Comparison of ENCODE assay signal across 8 cellular contexts in the genomic region with DNA sequence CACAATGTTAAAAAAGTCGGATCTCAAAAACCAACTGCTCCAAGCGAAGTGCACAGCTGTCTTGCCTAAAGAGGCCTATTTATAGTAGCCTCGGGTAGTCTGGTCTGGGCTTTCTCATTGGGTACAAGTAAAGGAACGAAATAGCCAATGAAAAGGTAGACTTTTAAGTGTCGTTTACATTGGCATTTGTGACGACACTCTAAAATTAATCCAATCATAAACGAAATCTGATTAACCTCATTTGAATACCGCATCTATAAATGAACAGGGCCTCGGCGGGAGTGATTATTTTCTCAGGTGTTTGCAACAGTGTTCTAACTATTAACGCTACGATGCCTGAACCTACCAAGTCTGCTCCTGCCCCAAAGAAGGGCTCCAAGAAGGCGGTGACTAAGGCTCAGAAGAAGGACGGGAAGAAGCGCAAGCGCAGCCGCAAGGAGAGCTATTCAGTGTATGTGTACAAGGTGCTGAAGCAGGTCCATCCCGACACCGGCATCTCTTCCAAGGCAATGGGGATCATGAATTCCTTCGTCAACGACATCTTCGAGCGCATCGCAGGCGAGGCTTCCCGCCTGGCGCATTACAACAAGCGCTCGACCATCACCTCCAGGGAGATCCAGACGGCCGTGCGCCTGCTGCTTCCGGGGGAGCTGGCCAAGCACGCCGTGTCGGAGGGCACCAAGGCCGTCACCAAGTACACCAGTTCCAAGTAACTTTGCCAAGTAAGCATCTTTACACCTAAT.
DNase-seq lines count a peak whose midpoint lies in the region; TF ChIP-seq lines count a peak whose summit lies in the region.

No MANE protein-coding gene starts in this region.

- peak in 2 of 4 donors; percentile 98 to 99 for TF ChIP-seq POLR2A in stomach (IDR thresholded peaks at IDR 0.05)

- H3K27me3 ChIP-seq in H7 (ENCODE audit: control insufficient read depth, insufficient read depth, low read length) (no peaks in the 10 kb centered on the region), neural cell (ENCODE audit: insufficient read depth, low read depth, low read length) (no peaks in the 10 kb centered on the region), stomach (no peaks in the 10 kb centered on the region)

- peaks cover 31% of the 10 kb centered on the region for H4K20me1 ChIP-seq in neural cell (ENCODE audit: insufficient read depth)

- no peaks in the 10 kb centered on the region for H3K9me2 ChIP-seq in neural cell (ENCODE audit: insufficient read depth, low read length)

- H3K36me3 ChIP-seq in H7 (replicated peaks; ENCODE audit: control insufficient read depth, insufficient read depth, low read length) (no peaks in the 10 kb centered on the region), neural cell (ENCODE audit: insufficient read depth, low read length) (no peaks in the 10 kb centered on the region), stomach (no peaks in the 10 kb centered on the region)

- H3K9me3 ChIP-seq in neural cell (ENCODE audit: low read length) (no peaks in the 10 kb centered on the region), stomach (no peaks in the 10 kb centered on the region)

- TF ChIP-seq RAD21 in neural cell (conservative IDR thresholded peaks at IDR 0.05), result peak; percentile 40

- WGBS in stomach, 5 donors, result 0 to 1% (median 0%) methylated on average over 35 to 37 of the region's 37 CpGs

- peak; percentile 96 for DNase-seq in ELF-1 (ENCODE audit: low read depth, low spot score)
- DNase-seq in H7, result peak; percentile 87
- DNase-seq in M059J (ENCODE audit: low read depth), result peak; percentile 99
- DNase-seq in SHP77 (lab: John Stamatoyannopoulos, UW), result peak; percentile 95 to 96
- peak; percentile 72 for DNase-seq in activated gamma-delta T cell treated with anti-CD3 and anti-CD28 coated beads, Interleukin-2, amount 50 U/mL, for 16 hours (ENCODE audit: low read depth)
- peak; percentile 93 to 95 for DNase-seq in foreskin fibroblast
- DNase-seq in stomach, result peak; percentile 86

- intact Hi-C loops in stomach (cut with DNase I; ENCODE audit: low total_unique reads), result no loop called here

- H3K4me2 ChIP-seq in neural cell (ENCODE audit: low read length), result peak overlapping the region; percentile 56

- peak overlapping the region; percentile 90 for H3K4me3 ChIP-seq in H7 (ENCODE audit: insufficient read depth, low read depth, low read length)
- H3K4me3 ChIP-seq in foreskin fibroblast (ENCODE audit: low read depth in 1 of 2, low read length in 2 of 2), result peak overlapping the region; percentile 72 to 81
- peak overlapping the region; percentile 74 for H3K4me3 ChIP-seq in neural cell (ENCODE audit: low read length)
- peak overlapping the region; percentile 51 to 90 (median 67) for H3K4me3 ChIP-seq in stomach

- peaks cover 14 to 46% (median 29%) of the 10 kb centered on the region in 4 donors for H3K4me1 ChIP-seq in stomach

- H3K27ac ChIP-seq in neural cell (ENCODE audit: low read length), result peak overlapping the region; percentile 88
- H3K27ac ChIP-seq in stomach, result peak overlapping the region; percentile 95 to 100 (median 97)

- H3F3A ChIP-seq in neural cell (ENCODE audit: insufficient read depth, low read length, poor library complexity, severe bottlenecking), result peaks cover 6% of the 10 kb centered on the region

- no peak overlapping the region for H2AFZ ChIP-seq in neural cell (ENCODE audit: low read depth, low read length)

- TF ChIP-seq EP300 in neural cell (conservative IDR thresholded peaks at IDR 0.05; ENCODE audit: poor library complexity, severe bottlenecking), result peak; percentile 58
- TF ChIP-seq EP300 in stomach (IDR thresholded peaks at IDR 0.05), result no peak

- H3K79me2 ChIP-seq in neural cell (replicated peaks; ENCODE audit: insufficient read depth, low read length), result peaks cover 48% of the 10 kb centered on the region

- H3K9ac ChIP-seq in neural cell (ENCODE audit: low read length), result peak overlapping the region; percentile 86

- TF ChIP-seq CTCF in foreskin fibroblast (IDR thresholded peaks at IDR 0.05; ENCODE audit: low read depth, low read length), result no peak
- peak; percentile 13 for TF ChIP-seq CTCF in neural cell (IDR thresholded peaks at IDR 0.05; ENCODE audit: poor library complexity, severe bottlenecking)
- no peak for TF ChIP-seq CTCF in stomach (IDR thresholded peaks at IDR 0.05)

TF ChIP-seq in neural cell, 6 proteins besides CTCF, POLR2A, EP300 and RAD21:
- TF ChIP-seq, protein P1, sequence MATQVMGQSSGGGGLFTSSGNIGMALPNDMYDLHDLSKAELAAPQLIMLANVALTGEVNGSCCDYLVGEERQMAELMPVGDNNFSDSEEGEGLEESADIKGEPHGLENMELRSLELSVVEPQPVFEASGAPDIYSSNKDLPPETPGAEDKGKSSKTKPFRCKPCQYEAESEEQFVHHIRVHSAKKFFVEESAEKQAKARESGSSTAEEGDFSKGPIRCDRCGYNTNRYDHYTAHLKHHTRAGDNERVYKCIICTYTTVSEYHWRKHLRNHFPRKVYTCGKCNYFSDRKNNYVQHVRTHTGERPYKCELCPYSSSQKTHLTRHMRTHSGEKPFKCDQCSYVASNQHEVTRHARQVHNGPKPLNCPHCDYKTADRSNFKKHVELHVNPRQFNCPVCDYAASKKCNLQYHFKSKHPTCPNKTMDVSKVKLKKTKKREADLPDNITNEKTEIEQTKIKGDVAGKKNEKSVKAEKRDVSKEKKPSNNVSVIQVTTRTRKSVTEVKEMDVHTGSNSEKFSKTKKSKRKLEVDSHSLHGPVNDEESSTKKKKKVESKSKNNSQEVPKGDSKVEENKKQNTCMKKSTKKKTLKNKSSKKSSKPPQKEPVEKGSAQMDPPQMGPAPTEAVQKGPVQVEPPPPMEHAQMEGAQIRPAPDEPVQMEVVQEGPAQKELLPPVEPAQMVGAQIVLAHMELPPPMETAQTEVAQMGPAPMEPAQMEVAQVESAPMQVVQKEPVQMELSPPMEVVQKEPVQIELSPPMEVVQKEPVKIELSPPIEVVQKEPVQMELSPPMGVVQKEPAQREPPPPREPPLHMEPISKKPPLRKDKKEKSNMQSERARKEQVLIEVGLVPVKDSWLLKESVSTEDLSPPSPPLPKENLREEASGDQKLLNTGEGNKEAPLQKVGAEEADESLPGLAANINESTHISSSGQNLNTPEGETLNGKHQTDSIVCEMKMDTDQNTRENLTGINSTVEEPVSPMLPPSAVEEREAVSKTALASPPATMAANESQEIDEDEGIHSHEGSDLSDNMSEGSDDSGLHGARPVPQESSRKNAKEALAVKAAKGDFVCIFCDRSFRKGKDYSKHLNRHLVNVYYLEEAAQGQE (IDR thresholded peaks at IDR 0.05; ENCODE audit: borderline replicate concordance), result peak; percentile 88
- no peak for TF ChIP-seq EZH2 (IDR thresholded peaks at IDR 0.05; ENCODE audit: borderline replicate concordance, insufficient read depth, low read length, poor library complexity, severe bottlenecking)
- TF ChIP-seq MXI1 (conservative IDR thresholded peaks at IDR 0.05; ENCODE audit: poor library complexity, severe bottlenecking), result peak; percentile 76
- TF ChIP-seq TAF1 (IDR thresholded peaks at IDR 0.05; ENCODE audit: low read depth), result peak; percentile 80
- peak; percentile 47 for TF ChIP-seq SMC3 (conservative IDR thresholded peaks at IDR 0.05; ENCODE audit: poor library complexity)
- TF ChIP-seq POLR2AphosphoS5 (IDR thresholded peaks at IDR 0.05), result peak; percentile 95

Comparison
In these comparisons a context has a peak if more than half of its experiments do, and no peak if none do; other contexts are left out.
1. Peak in every context shown above with its lines: DNase-seq, H3K4me3 ChIP-seq and H3K27ac ChIP-seq.